In genomic region chr2:176174382-176174834, GRCh38 we compare ENCODE assay signal across 13 cellular contexts. TPM values are rescaled to one million over a fixed set of nuclear protein-coding genes. Genes with fewer than 3 reads are reported as not detected.
DNase-seq lines count a peak whose midpoint lies in the region; ATAC-seq and TF ChIP-seq lines count a peak whose summit lies in the region.
"Had no signal": no experiment of that assay in that cellular context is flagged by ENCODE, and none has a peak within 500 bp of the region (broad histone marks: within the 10 kb centered on the region; RNA-seq: fewer than 3 reads in every experiment).

No MANE protein-coding gene starts in this region.

- DNase-seq in DMS53 treated with DMSO at 0.1 percent for 48 hours (lab: John Stamatoyannopoulos, UW; ENCODE audit: unreplicated experiment) (peak; percentile 53), NCI-H82 (lab: John Stamatoyannopoulos, UW) (peak; percentile 84), endodermal cell (peak; percentile 56), cardiac septum (ENCODE audit: low spot score) (no peak), NCI-H446 treated with DMSO at 0.1 percent for 48 hours (lab: John Stamatoyannopoulos, UW) (no peak)
- DNase-seq in activated CD8-positive, alpha-beta T cell treated with anti-CD3 and anti-CD28 coated beads, Interleukin-2, amount 10 ng/mL, durations not matched to agents 7 days and 5 days = no peak
- DNase-seq in effector CD4-positive, alpha-beta T cell = no peak
- DNase-seq: activated effector memory CD4-positive, alpha-beta T cell treated with anti-CD3 and anti-CD28 coated beads, Interleukin-2, amount 50 U/mL, for 16 hours; GM23248 had no signal

- no peak overlapping the region for H3K27ac ChIP-seq in endodermal cell (ENCODE audit: low read depth, low read length)
- H3K27ac ChIP-seq: BLaER1 treated with 17β-estradiol and CSF1 and Interleukin-3, amounts not matched to agents 10 nM and 100 nM; GM23248; SJSA1 had no signal

- peak overlapping the region; percentile 56 for H3K4me3 Mint-ChIP-seq in endodermal cell
- H3K4me3 Mint-ChIP-seq in activated CD8-positive, alpha-beta T cell treated with anti-CD3 and anti-CD28 coated beads, Interleukin-2, amount 10 ng/mL, durations not matched to agents 7 days and 5 days = no peak overlapping the region
- H3K4me3 Mint-ChIP-seq: activated CD4-positive, alpha-beta T cell treated with anti-CD3 and anti-CD28 coated beads, Interleukin-2, amount 10 ng/mL, durations not matched to agents 24 days and 14 days had no signal

- WGBS in endodermal cell (ENCODE audit: insufficient coverage in 1 of 2, insufficient read length in 1 of 2), 2 experiments = 1 to 7% methylated on average over 7 to 15 of the region's 15 CpGs

- peak overlapping the region; percentile 68 for H3K4me3 ChIP-seq in endodermal cell (ENCODE audit: low read length)
- peak overlapping the region; percentile 4 for H3K4me3 ChIP-seq in neuron (ENCODE audit: low read length)
- H3K4me3 ChIP-seq: BLaER1 treated with 17β-estradiol and CSF1 and Interleukin-3, amounts not matched to agents 10 nM and 100 nM; GM23248; SJSA1 had no signal

- intact Hi-C loops in cardiac septum (cut with DNase I) = no loop called here

- peaks cover 29% of the 10 kb centered on the region for H3K4me1 Mint-ChIP-seq in endodermal cell
- peaks cover 9% of the 10 kb centered on the region for H3K4me1 Mint-ChIP-seq in activated CD8-positive, alpha-beta T cell treated with anti-CD3 and anti-CD28 coated beads, Interleukin-2, amount 10 ng/mL, durations not matched to agents 7 days and 5 days (ENCODE audit: low read depth)

- peak overlapping the region; percentile 28 for H2AFZ ChIP-seq in neuron (ENCODE audit: low read depth, low read length)
- H2AFZ ChIP-seq: GM23248 had no signal

- no peak for ATAC-seq in activated CD8-positive, alpha-beta T cell treated with anti-CD3 and anti-CD28 coated beads, Interleukin-2, amount 10 ng/mL, durations not matched to agents 7 days and 5 days

- H3K9ac ChIP-seq in endodermal cell (ENCODE audit: extremely low read depth, low read length, poor library complexity, severe bottlenecking) = no peak overlapping the region
- H3K9ac ChIP-seq: BLaER1 treated with 17β-estradiol and CSF1 and Interleukin-3, amounts not matched to agents 10 nM and 100 nM; GM23248 had no signal

- no peak for TF ChIP-seq CTCF in endodermal cell (conservative IDR thresholded peaks at IDR 0.05)

- CTCF ChIA-PET in activated CD8-positive, alpha-beta T cell treated with anti-CD3 and anti-CD28 coated beads, Interleukin-2, amount 10 ng/mL, durations not matched to agents 7 days and 5 days (lab: Charles Lee) = interaction anchor here (1.1 to 2.7 kb wide), 2 partner anchors 281 to 380 kb away, joined by 6 to 10 read pairs; no protein-coding TSS in a partner anchor

- H3K27ac Mint-ChIP-seq in endodermal cell = no peak overlapping the region
- H3K27ac Mint-ChIP-seq in activated CD8-positive, alpha-beta T cell treated with anti-CD3 and anti-CD28 coated beads, Interleukin-2, amount 10 ng/mL, durations not matched to agents 7 days and 5 days = no peak overlapping the region
- H3K27ac Mint-ChIP-seq: activated CD4-positive, alpha-beta T cell treated with anti-CD3 and anti-CD28 coated beads, Interleukin-2, amount 10 ng/mL, durations not matched to agents 24 days and 14 days had no signal

- H3K9me3 ChIP-seq in endodermal cell (ENCODE audit: control insufficient read depth, low read length) (no peaks in the 10 kb centered on the region), neuron (ENCODE audit: low read length) (no peaks in the 10 kb centered on the region)
- H3K9me3 ChIP-seq: SJSA1 had no signal

- POLR2A ChIA-PET in activated CD8-positive, alpha-beta T cell treated with anti-CD3 and anti-CD28 coated beads, Interleukin-2, amount 10 ng/mL, durations not matched to agents 7 days and 5 days (lab: Charles Lee) = no interaction called here

- H3K36me3 ChIP-seq in endodermal cell (ENCODE audit: control insufficient read depth, insufficient read depth, low read length) (no peaks in the 10 kb centered on the region), neuron (ENCODE audit: insufficient read depth, low read length) (no peaks in the 10 kb centered on the region)
- H3K36me3 ChIP-seq: BLaER1 treated with 17β-estradiol and CSF1 and Interleukin-3, amounts not matched to agents 10 nM and 100 nM; SJSA1 had no signal

- H3K27me3 ChIP-seq in endodermal cell (ENCODE audit: control insufficient read depth, insufficient read depth, low read length, poor library complexity, severe bottlenecking) = peaks cover 100% of the 10 kb centered on the region
- H3K27me3 ChIP-seq in neuron (ENCODE audit: insufficient read depth, low read length) = peaks cover 97% of the 10 kb centered on the region
- H3K27me3 ChIP-seq: SJSA1 had no signal

- H3K9me3 Mint-ChIP-seq in endodermal cell = no peaks in the 10 kb centered on the region
- no peaks in the 10 kb centered on the region for H3K9me3 Mint-ChIP-seq in activated CD8-positive, alpha-beta T cell treated with anti-CD3 and anti-CD28 coated beads, Interleukin-2, amount 10 ng/mL, durations not matched to agents 7 days and 5 days (ENCODE audit: insufficient read depth)
- H3K9me3 Mint-ChIP-seq: activated CD4-positive, alpha-beta T cell treated with anti-CD3 and anti-CD28 coated beads, Interleukin-2, amount 10 ng/mL, durations not matched to agents 24 days and 14 days had no signal

- no peaks in the 10 kb centered on the region for H3K36me3 Mint-ChIP-seq in endodermal cell (ENCODE audit: low read depth)
- no peaks in the 10 kb centered on the region for H3K36me3 Mint-ChIP-seq in activated CD8-positive, alpha-beta T cell treated with anti-CD3 and anti-CD28 coated beads, Interleukin-2, amount 10 ng/mL, durations not matched to agents 7 days and 5 days (ENCODE audit: low read depth)

- peaks cover 100% of the 10 kb centered on the region for H3K27me3 Mint-ChIP-seq in endodermal cell (ENCODE audit: insufficient read depth)
- peaks cover 82% of the 10 kb centered on the region for H3K27me3 Mint-ChIP-seq in activated CD8-positive, alpha-beta T cell treated with anti-CD3 and anti-CD28 coated beads, Interleukin-2, amount 10 ng/mL, durations not matched to agents 7 days and 5 days (ENCODE audit: low read depth)

- H3K4me1 ChIP-seq in endodermal cell (ENCODE audit: control insufficient read depth, insufficient read depth, low read length) (peaks cover 16% of the 10 kb centered on the region), neuron (ENCODE audit: insufficient read depth, low read length) (peaks cover 3% of the 10 kb centered on the region)
- H3K4me1 ChIP-seq: BLaER1 treated with 17β-estradiol and CSF1 and Interleukin-3, amounts not matched to agents 10 nM and 100 nM had no signal

RNA-seq across cellular contexts. Expression of gene HOXD1, which starts 14.1 kb away (rescaled TPM):
- total RNA-seq in endodermal cell (under 1 TPM; 0.18 TPM), cardiac septum (0.59 TPM)
- 1.5 TPM for polyA plus RNA-seq in endodermal cell (2013, experiment 1 of 2)
- polyA plus RNA-seq in endodermal cell (2013, experiment 2 of 2) = 1.4 TPM
- not detected for total RNA-seq in activated CD8-positive, alpha-beta T cell treated with anti-CD3 and anti-CD28 coated beads, Interleukin-2, amount 10 ng/mL, durations not matched to agents 7 days and 5 days
- total RNA-seq: activated CD4-positive, alpha-beta T cell treated with anti-CD3 and anti-CD28 coated beads, Interleukin-2, amount 10 ng/mL, durations not matched to agents 24 days and 14 days; SJSA1 had no signal

RNA-seq across cellular contexts. Expression of gene HOXD3, which starts 17.3 kb away (rescaled TPM):
- total RNA-seq in endodermal cell (not detected), cardiac septum (1.0 TPM)
- 4.2 TPM for polyA plus RNA-seq in endodermal cell (2013, experiment 1 of 2)
- 4.3 TPM for polyA plus RNA-seq in endodermal cell (2013, experiment 2 of 2)
- total RNA-seq in activated CD8-positive, alpha-beta T cell treated with anti-CD3 and anti-CD28 coated beads, Interleukin-2, amount 10 ng/mL, durations not matched to agents 7 days and 5 days = not detected
- total RNA-seq: activated CD4-positive, alpha-beta T cell treated with anti-CD3 and anti-CD28 coated beads, Interleukin-2, amount 10 ng/mL, durations not matched to agents 24 days and 14 days had no signal

RNA-seq across cellular contexts. Expression of gene HOXD4, which starts 23.1 kb away (rescaled TPM):
- not detected for total RNA-seq in endodermal cell
- 23.7 TPM for polyA plus RNA-seq in endodermal cell (2013, experiment 1 of 2)
- polyA plus RNA-seq in endodermal cell (2013, experiment 2 of 2) = 13.2 TPM
- total RNA-seq in activated CD8-positive, alpha-beta T cell treated with anti-CD3 and anti-CD28 coated beads, Interleukin-2, amount 10 ng/mL, durations not matched to agents 7 days and 5 days = not detected
- 0.70 TPM for total RNA-seq in cardiac septum
- total RNA-seq: activated CD4-positive, alpha-beta T cell treated with anti-CD3 and anti-CD28 coated beads, Interleukin-2, amount 10 ng/mL, durations not matched to agents 24 days and 14 days had no signal

RNA-seq across cellular contexts. Expression of gene HOXD8, which starts 44.9 kb away (rescaled TPM):
- total RNA-seq in endodermal cell = not detected
- polyA plus RNA-seq in endodermal cell (2013, experiment 1 of 2) = 3.6 TPM
- polyA plus RNA-seq in endodermal cell (2013, experiment 2 of 2) = 2.2 TPM
- not detected for total RNA-seq in activated CD8-positive, alpha-beta T cell treated with anti-CD3 and anti-CD28 coated beads, Interleukin-2, amount 10 ng/mL, durations not matched to agents 7 days and 5 days
- 1.1 TPM for total RNA-seq in cardiac septum
- total RNA-seq: activated CD4-positive, alpha-beta T cell treated with anti-CD3 and anti-CD28 coated beads, Interleukin-2, amount 10 ng/mL, durations not matched to agents 24 days and 14 days had no signal

RNA-seq across cellular contexts. Expression of gene HOXD9, which starts 51.9 kb away (rescaled TPM):
- not detected for total RNA-seq in endodermal cell
- 5.2 TPM for polyA plus RNA-seq in endodermal cell (2013, experiment 1 of 2)
- 2.4 TPM for polyA plus RNA-seq in endodermal cell (2013, experiment 2 of 2)
- total RNA-seq in activated CD8-positive, alpha-beta T cell treated with anti-CD3 and anti-CD28 coated beads, Interleukin-2, amount 10 ng/mL, durations not matched to agents 7 days and 5 days = not detected
- not detected for total RNA-seq in cardiac septum
- total RNA-seq: activated CD4-positive, alpha-beta T cell treated with anti-CD3 and anti-CD28 coated beads, Interleukin-2, amount 10 ng/mL, durations not matched to agents 24 days and 14 days had no signal

Comparison
In these comparisons a context has a peak if more than half of its experiments do, and no peak if none do; other contexts are left out.
1. DNase-seq: peak in DMS53 treated with DMSO at 0.1 percent for 48 hours (single experiment), NCI-H82 (single experiment) and endodermal cell (single experiment); none in activated CD8-positive, alpha-beta T cell treated with anti-CD3 and anti-CD28 coated beads, Interleukin-2, amount 10 ng/mL, durations not matched to agents 7 days and 5 days (single experiment), cardiac septum (single experiment), effector CD4-positive, alpha-beta T cell (single experiment) and NCI-H446 treated with DMSO at 0.1 percent for 48 hours (single experiment).